9 cellular contexts compared by ENCODE assay signal in genomic region chr5:6827815-6828214, GRCh38.
DNase-seq lines count a peak whose midpoint lies in the region; ATAC-seq, FAIRE-seq and TF ChIP-seq lines count a peak whose summit lies in the region.
"Had no signal": no experiment of that assay in that cellular context is flagged by ENCODE, and none has a peak within 500 bp of the region (broad histone marks: within the 10 kb centered on the region; RNA-seq: fewer than 3 reads in every experiment).

No MANE protein-coding gene starts in this region.

- no peaks in the 10 kb centered on the region for H3K4me1 ChIP-seq in small intestine (ENCODE audit: control insufficient read depth in 2 of 2, insufficient read depth in 1 of 2, low read depth in 1 of 2, low read length in 1 of 2)
- H3K4me1 ChIP-seq in stomach: no peaks in the 10 kb centered on the region

- H3K4me3 ChIP-seq in small intestine (ENCODE audit: low read depth in 1 of 2, low read length in 2 of 2) (no peak overlapping the region), stomach (peak overlapping the region in 1 of 4 donors; percentile 4)

- H3K36me3 ChIP-seq in small intestine (ENCODE audit: control insufficient read depth in 2 of 2, insufficient read depth in 2 of 2, low read length in 2 of 2): no peaks in the 10 kb centered on the region
- H3K36me3 ChIP-seq in stomach: no peaks in the 10 kb centered on the region

- intact Hi-C loops in stomach (cut with DNase I; ENCODE audit: low total_unique reads): no loop called here

- no peak overlapping the region for H3K27ac ChIP-seq in small intestine (ENCODE audit: low read depth in 1 of 2, low read length in 1 of 2)
- H3K27ac ChIP-seq in stomach: no peak overlapping the region

- H3K9me3 ChIP-seq in small intestine (ENCODE audit: control insufficient read depth, low read depth): no peaks in the 10 kb centered on the region
- no peaks in the 10 kb centered on the region for H3K9me3 ChIP-seq in stomach

- peak; percentile 20 to 39 (median 25) for DNase-seq in stimulated activated CD4-positive, alpha-beta T cell treated with anti-CD3 and anti-CD28 coated beads, Interleukin-12 subunit alpha, Interleukin-12 subunit beta, amount 100 ng/mL, for 48 hours (ENCODE audit: low read depth in 2 of 3, low spot score in 1 of 3)
- DNase-seq in stimulated activated CD4-positive, alpha-beta T cell treated with anti-CD3 and anti-CD28 coated beads, Interleukin-12 subunit alpha, Interleukin-12 subunit beta, amount 100 ng/mL, for 4 hours: no peak
- peak; percentile 38 to 58 for DNase-seq in activated CD4-positive, alpha-beta T cell treated with anti-CD3 and anti-CD28 coated beads, Interleukin-2, amount 50 U/mL, for 48 hours
- DNase-seq in small intestine: peak; percentile 36
- DNase-seq in HuH-7.5 (ENCODE audit: low spot score): no peak
- DNase-seq in stomach: no peak
- no peak for DNase-seq in AG08395 (ENCODE audit: low spot score)

- peak; percentile 84 for ATAC-seq in HG03175 (IDR thresholded peaks at IDR 0.05; ENCODE audit: unreplicated experiment)

- TF ChIP-seq POLR2A in stomach (IDR thresholded peaks at IDR 0.05): no peak

- no peaks in the 10 kb centered on the region for H3K27me3 ChIP-seq in small intestine (ENCODE audit: control insufficient read depth in 2 of 2, insufficient read depth in 2 of 2, low read length in 2 of 2)
- peaks cover 0 to 6% (median 0%) of the 10 kb centered on the region in 3 donors for H3K27me3 ChIP-seq in stomach

- no peak for TF ChIP-seq EP300 in stomach (IDR thresholded peaks at IDR 0.05)

- no peak for TF ChIP-seq CTCF in stomach (IDR thresholded peaks at IDR 0.05)

- WGBS in small intestine, 3 donors: 11 to 29% (median 11%) methylated on average over 5 of the region's 5 CpGs
- WGBS in stomach, 5 donors: 25 to 49% (median 29%) methylated on average over 5 of the region's 5 CpGs

- no peak for FAIRE-seq in small intestine (lab: Jason Lieb, UNC)
- FAIRE-seq: TTC549 had no signal

Comparison
In these comparisons a context has a peak if more than half of its experiments do, and no peak if none do; other contexts are left out.
1. DNase-seq: peak in stimulated activated CD4-positive, alpha-beta T cell treated with anti-CD3 and anti-CD28 coated beads, Interleukin-12 subunit alpha, Interleukin-12 subunit beta, amount 100 ng/mL, for 48 hours (3 of 3), activated CD4-positive, alpha-beta T cell treated with anti-CD3 and anti-CD28 coated beads, Interleukin-2, amount 50 U/mL, for 48 hours (2 of 2) and small intestine (single experiment); none in stimulated activated CD4-positive, alpha-beta T cell treated with anti-CD3 and anti-CD28 coated beads, Interleukin-12 subunit alpha, Interleukin-12 subunit beta, amount 100 ng/mL, for 4 hours (single experiment), HuH-7.5 (single experiment), stomach (single experiment) and AG08395 (single experiment).